In genomic region chr17:78745407-78746088, GRCh38 we compare ENCODE assay signal across 8 cellular contexts. TPM values are rescaled to one million over a fixed set of nuclear protein-coding genes. Genes with fewer than 3 reads are reported as not detected.
DNase-seq lines count a peak whose midpoint lies in the region; ATAC-seq and TF ChIP-seq lines count a peak whose summit lies in the region.

No MANE protein-coding gene starts in this region.

- CTCF ChIA-PET in CD8-positive, alpha-beta memory T cell (lab: Charles Lee) = interaction anchor here (1.3 to 1.5 kb wide), 4 partner anchors 14 to 44 kb away, joined by 3 to 4 read pairs (median 3); no protein-coding TSS in a partner anchor
- CTCF ChIA-PET in HEK293T (lab: Yijun Ruan, JAX) = interaction anchor here (0.7 to 2.1 kb wide), 3 partner anchors 10 to 494 kb away, joined by 3 to 6 read pairs (median 4); no protein-coding TSS in a partner anchor

- TF ChIP-seq POLR2A in ovary (IDR thresholded peaks at IDR 0.05) = no peak

- WGBS in ovary, 3 donors = 64 to 71% (median 68%) methylated on average over 12 of the region's 12 CpGs

- H3K27me3 ChIP-seq in CD8-positive, alpha-beta memory T cell (ENCODE audit: insufficient read depth, low read length, poor library complexity, severe bottlenecking) = no peaks in the 10 kb centered on the region
- no peaks in the 10 kb centered on the region for H3K27me3 ChIP-seq in ovary

- POLR2A ChIA-PET in CD8-positive, alpha-beta memory T cell (lab: Charles Lee) = no interaction called here
- POLR2A ChIA-PET in HEK293T (lab: Yijun Ruan, JAX) = no interaction called here

- H3K27me3 Mint-ChIP-seq in CD8-positive, alpha-beta memory T cell = peaks cover 0 to 1% of the 10 kb centered on the region in 2 donors

- TF ChIP-seq EP300 in ovary (IDR thresholded peaks at IDR 0.05) = no peak

- peaks cover 97% of the 10 kb centered on the region for H3K4me1 ChIP-seq in CD8-positive, alpha-beta memory T cell (ENCODE audit: insufficient read depth, low read length)
- H3K4me1 ChIP-seq in ovary (ENCODE audit: insufficient read depth) = peaks cover 10% of the 10 kb centered on the region

- peak overlapping the region; percentile 57 to 78 (median 66) for H3K4me3 Mint-ChIP-seq in CD8-positive, alpha-beta memory T cell

- peak in 4 of 5 donors; percentile 27 to 61 (median 40) for DNase-seq in CD8-positive, alpha-beta memory T cell
- DNase-seq in HEK293T (ENCODE audit: extremely low spot score) = no peak
- peak; percentile 58 for DNase-seq in activated CD4-positive, alpha-beta T cell treated with anti-CD3 and anti-CD28 coated beads for 48 hours
- no peak for DNase-seq in epithelial cell of proximal tubule (ENCODE audit: low read depth)
- DNase-seq in ovary = peak in 1 of 5 donors; percentile 37
- no peak for DNase-seq in activated effector memory CD4-positive, alpha-beta T cell treated with anti-CD3 and anti-CD28 coated beads, Interleukin-2, amount 50 U/mL, for 16 hours

- peak overlapping the region; percentile 20 for H3K4me3 ChIP-seq in CD8-positive, alpha-beta memory T cell (ENCODE audit: low read length)
- no peak overlapping the region for H3K4me3 ChIP-seq in epithelial cell of proximal tubule (ENCODE audit: low read depth, low read length)
- no peak overlapping the region for H3K4me3 ChIP-seq in ovary

- H3K4me1 Mint-ChIP-seq in CD8-positive, alpha-beta memory T cell = peaks cover 90 to 100% (median 99%) of the 10 kb centered on the region in 3 donors

- peak overlapping the region; percentile 84 to 95 (median 92) for H3K27ac Mint-ChIP-seq in CD8-positive, alpha-beta memory T cell

- TF ChIP-seq CTCF in epithelial cell of proximal tubule (conservative IDR thresholded peaks at IDR 0.05; ENCODE audit: low read depth, low read length) (peak; percentile 55), ovary (IDR thresholded peaks at IDR 0.05) (peak in 2 of 3 donors; percentile 31 to 39)

- peaks cover 4 to 33% (median 4%) of the 10 kb centered on the region in 3 donors for H3K36me3 Mint-ChIP-seq in CD8-positive, alpha-beta memory T cell

- no peaks in the 10 kb centered on the region for H3K9me3 ChIP-seq in CD8-positive, alpha-beta memory T cell (ENCODE audit: low read length)
- no peaks in the 10 kb centered on the region for H3K9me3 ChIP-seq in ovary

- H3K27ac ChIP-seq in CD8-positive, alpha-beta memory T cell (ENCODE audit: low read depth, low read length) = no peak overlapping the region
- H3K27ac ChIP-seq in ovary = no peak overlapping the region

- ATAC-seq in HG03457 (IDR thresholded peaks at IDR 0.05; ENCODE audit: unreplicated experiment) (no peak), HG03097 (IDR thresholded peaks at IDR 0.05; ENCODE audit: low FRiP score, unreplicated experiment) (no peak)

- H3K36me3 ChIP-seq in CD8-positive, alpha-beta memory T cell (ENCODE audit: insufficient read depth, low read length) = peaks cover 4% of the 10 kb centered on the region
- no peaks in the 10 kb centered on the region for H3K36me3 ChIP-seq in ovary

- intact Hi-C loops in ovary (cut with DNase I) = no loop called here

- peaks cover 0 to 2% (median 0%) of the 10 kb centered on the region in 5 donors for H3K9me3 Mint-ChIP-seq in CD8-positive, alpha-beta memory T cell

TF ChIP-seq in HEK293T, 16 proteins besides CTCF, POLR2A, EP300 and RAD21:
- no peak for TF ChIP-seq CTBP1 (IDR thresholded peaks at IDR 0.05; ENCODE audit: borderline replicate concordance)
- peak; percentile 39; the same call in 1 of the 2 replicates for TF ChIP-seq PKNOX1 (IDR thresholded peaks at IDR 0.05)
- TF ChIP-seq LEF1 (IDR thresholded peaks at IDR 0.05; ENCODE audit: borderline replicate concordance) = no peak
- no peak for TF ChIP-seq SP1 (IDR thresholded peaks at IDR 0.05)
- no peak for TF ChIP-seq FOXK2 (IDR thresholded peaks at IDR 0.05)
TF ChIP-seq in HEK293T: peak in this region for 1.

RNA-seq across cellular contexts. Expression of gene CYTH1, which starts 36.5 kb away (rescaled TPM):
- 100 to 1,000 TPM; 115 to 129 TPM for total RNA-seq in CD8-positive, alpha-beta memory T cell
- 279 TPM for polyA plus RNA-seq in CD8-positive, alpha-beta memory T cell
- total RNA-seq in epithelial cell of proximal tubule (16.8 and 26.4 TPM in 2 replicates), ovary (10 to 100 TPM; 17.4 to 27.0 (median 24.4) TPM)
- 10 to 100 TPM; 15.1 to 35.3 TPM for polyA plus RNA-seq in ovary

Comparison
In these comparisons a context has a peak if more than half of its experiments do, and no peak if none do; other contexts are left out.
1. DNase-seq: peak in CD8-positive, alpha-beta memory T cell (4 of 5) and activated CD4-positive, alpha-beta T cell treated with anti-CD3 and anti-CD28 coated beads for 48 hours (single experiment); none in HEK293T (single experiment), epithelial cell of proximal tubule (single experiment) and activated effector memory CD4-positive, alpha-beta T cell treated with anti-CD3 and anti-CD28 coated beads, Interleukin-2, amount 50 U/mL, for 16 hours (single experiment).